In genomic region chr4:89329280-89329679, GRCh38 we compare ENCODE assay signal across 33 cellular contexts. TPM values are rescaled to one million over a fixed set of nuclear protein-coding genes. Genes with fewer than 3 reads are reported as not detected.
"Had no signal": no experiment of that assay in that cellular context is flagged by ENCODE, and none has a peak within 500 bp of the region (broad histone marks: within the 10 kb centered on the region; RNA-seq: fewer than 3 reads in every experiment).

No MANE protein-coding gene starts in this region.

- H3K4me1 ChIP-seq: SJCRH30 had no signal

- H3K9me3 ChIP-seq: SJCRH30 had no signal

- H3K27ac ChIP-seq: PC-9, RWPE1, SJCRH30, SK-N-MC had no signal

- H3K9me3 Mint-ChIP-seq: T-cell had no signal

- DNase-seq: NCI-H1048, NCI-H1092 treated with DMSO at 0.1 percent for 48 hours, NCI-H1105 treated with DMSO at 0.1 percent for 48 hours, NCI-H1417, NCI-H1436, NCI-H146, NCI-H1694, NCI-H187, NCI-H1930, NCI-H2029 treated with DMSO at 0.1 percent for 48 hours, NCI-H2081 treated with DMSO at 0.1 percent for 48 hours, NCI-H2107, NCI-H2171, NCI-H226, NCI-H446 treated with DMSO at 0.1 percent for 48 hours, NCI-H510A, NCI-H524, NCI-H526, NCI-H69, NCI-H748 treated with DMSO at 0.1 percent for 48 hours, PC-9, SHP77, SIG-M5, SJCRH30, T-cell had no signal

- H2AFZ ChIP-seq: PC-9 had no signal

- H3K36me3 ChIP-seq: SJCRH30 had no signal

- H3K27me3 Mint-ChIP-seq: T-cell had no signal

- ATAC-seq: K562, Panc1, Right ventricle myocardium inferior, SK-N-SH treated with all-trans-retinoic acid at 6 μM for 48 hours, T-cell had no signal

- H3K4me2 ChIP-seq: PC-9 had no signal

- H3K27me3 ChIP-seq: SJCRH30 had no signal

- H3K4me3 Mint-ChIP-seq: T-cell had no signal

- H3K4me3 ChIP-seq: K562, PC-9, SJCRH30, SK-N-MC had no signal

- H3K27ac Mint-ChIP-seq: T-cell had no signal

RNA-seq across cellular contexts. Expression of gene GPRIN3, which starts 21.7 kb away (rescaled TPM):
- total RNA-seq: MCF 10A, RPMI7951 had no signal
